ENCODE assay signal across 8 cellular contexts in genomic region chr3:112990672-112991602, GRCh38. TPM values are rescaled to one million over a fixed set of nuclear protein-coding genes. Genes with fewer than 3 reads are reported as not detected.
DNase-seq lines count a peak whose midpoint lies in the region; ATAC-seq, FAIRE-seq and TF ChIP-seq lines count a peak whose summit lies in the region.

Gene GTPBP8, plus strand, starts transcription at chr3:112990984. Its CDS starts 16 bp downstream, at chr3:112991000.

- WGBS in HepG2 (ENCODE audit: low lambda C conversion rate): 1% methylated on average over 20 of the region's 70 CpGs

- H3K9me3 ChIP-seq in HepG2 (ENCODE audit: low read length): no peaks in the 10 kb centered on the region

- intact Hi-C loops in HepG2 (cut with micrococcal nuclease; ENCODE audit: unreplicated experiment): loop anchor here (2.0 kb wide), 2 partner anchors 28 to 430 kb away; partner anchors contain the start of gene ATG3

- no peaks in the 10 kb centered on the region; a peak in 1 of 5 replicates for H3K27me3 ChIP-seq in HepG2 (ENCODE audit: control insufficient read depth in 1 of 2, insufficient read depth in 2 of 2, low read length in 2 of 2)

- POLR2A ChIA-PET in HepG2 (lab: Yijun Ruan, JAX): interaction anchor here (0.7 to 3.4 kb wide), 7 partner anchors 11 to 672 kb away, joined by 3 to 61 read pairs (median 5); a partner anchor contains a TSS

- no peaks in the 10 kb centered on the region for H4K20me1 ChIP-seq in HepG2 (ENCODE audit: insufficient read depth, low read length)

- TF ChIP-seq CTCF in HepG2 (CRISPR knock-in tag; IDR thresholded peaks at IDR 0.05): peak; percentile 19

- H3K9ac ChIP-seq in HepG2 (ENCODE audit: insufficient read depth, low read depth, low read length): peak within 1 kb of the TSS; percentile 93

- peak; percentile 21 for FAIRE-seq in HepG2 (lab: Jason Lieb, UNC)

- TF ChIP-seq POLR2A in HepG2 (IDR thresholded peaks at IDR 0.05; ENCODE audit: insufficient read depth in 1 of 2, low read depth in 2 of 2, low read length in 2 of 2): peak; percentile 88 to 98

- CTCF ChIA-PET in HepG2 (lab: Yijun Ruan, JAX; ENCODE audit: low intra/inter-chr PET ratio, low total read pairs): no interaction called here

- peak; percentile 95 for ATAC-seq in GM19372 (IDR thresholded peaks at IDR 0.05; ENCODE audit: low read depth, unreplicated experiment)
- peak; percentile 81 for ATAC-seq in HG03558 (IDR thresholded peaks at IDR 0.05; ENCODE audit: extremely low read depth, unreplicated experiment)
- peak; percentile 97 for ATAC-seq in HepG2

- peak within 1 kb of the TSS; percentile 76 for H3K4me2 ChIP-seq in HepG2 (ENCODE audit: low read depth, low read length)

- in situ Hi-C loops in HepG2 (cut with HindIII; ENCODE audit: extremely low pct_ligation_motif_present, low pct_unique_long_range_greater_than_20kb): no loop called here

- peak within 1 kb of the TSS; percentile 91 for H2AFZ ChIP-seq in HepG2 (ENCODE audit: low read length)

- H3K4me3 ChIP-seq in HepG2 (replicated peaks in 1 of 3; ENCODE audit: insufficient read depth in 1 of 3, low read depth in 2 of 3, low read length in 3 of 3): peak within 1 kb of the TSS; percentile 75 to 97 (median 91)

- TSS peak; percentile 91 for BruUV-seq in HepG2 (replicated peaks; lab: Mats Ljungman, UMichigan)

- peaks cover 14% of the 10 kb centered on the region for H3K79me2 ChIP-seq in HepG2 (ENCODE audit: insufficient read depth, low read length)

- H3K36me3 ChIP-seq in HepG2 (replicated peaks in 1 of 2; ENCODE audit: control insufficient read depth in 1 of 2, insufficient read depth in 2 of 2, low read length in 2 of 2): no peaks in the 10 kb centered on the region

- H3K27ac ChIP-seq in HepG2 (ENCODE audit: extremely low read length, insufficient read depth, low read length): peak within 1 kb of the TSS; percentile 99

- peak; percentile 47 to 95 (median 86) for DNase-seq in C1 segment of cervical spinal cord (lab: John Stamatoyannopoulos, UW)
- peak; percentile 63 for DNase-seq in NCI-H748 treated with DMSO at 0.1 percent for 48 hours (lab: John Stamatoyannopoulos, UW)
- peak; percentile 79 to 82 for DNase-seq in activated CD4-positive, alpha-beta T cell treated with anti-CD3 and anti-CD28 coated beads, Interleukin-2, amount 50 U/mL, for 4 hours
- DNase-seq in dermis blood vessel endothelial cell: peak; percentile 92
- DNase-seq in HepG2 (ENCODE audit: low spot score): peak; percentile 86
- peak; percentile 87 for DNase-seq in stimulated activated CD4-positive, alpha-beta T cell treated with anti-CD3 and anti-CD28 coated beads, Interleukin-4, amount 100 ng/mL, for 1 hour

- TF ChIP-seq RAD21 in HepG2 (CRISPR knock-in tag; IDR thresholded peaks at IDR 0.05): no peak

- no peak; a peak in 1 of 4 replicates for TF ChIP-seq EP300 in HepG2 (IDR thresholded peaks at IDR 0.05; ENCODE audit: low read depth in 2 of 2, low read length in 2 of 2)
- no peak for TF ChIP-seq EP300 in HepG2 (CRISPR knock-in tag; IDR thresholded peaks at IDR 0.05; ENCODE audit: borderline replicate concordance)

- H3K4me1 ChIP-seq in HepG2 (ENCODE audit: insufficient read depth, low read length): peaks cover 31% of the 10 kb centered on the region

TF ChIP-seq in HepG2, 621 proteins besides CTCF, POLR2A, EP300 and RAD21 (continues in another document):
- peak; percentile 47; the same call in 1 of the 2 replicates for TF ChIP-seq ZNF362 (CRISPR knock-in tag; IDR thresholded peaks at IDR 0.05; ENCODE audit: borderline replicate concordance)
- TF ChIP-seq SP2 (CRISPR knock-in tag; IDR thresholded peaks at IDR 0.05): no peak
- peak; percentile 57 for TF ChIP-seq TEAD3 (CRISPR knock-in tag; optimal IDR thresholded peaks at IDR 0.05; ENCODE audit: borderline replicate concordance)
- TF ChIP-seq ZNF510 (CRISPR knock-in tag; IDR thresholded peaks at IDR 0.05; ENCODE audit: low read depth): peak; percentile 84; the same call in 1 of the 2 replicates
- no peak for TF ChIP-seq LRRFIP1 (CRISPR knock-in tag; conservative IDR thresholded peaks at IDR 0.05)
- TF ChIP-seq CREB3 (CRISPR knock-in tag; IDR thresholded peaks at IDR 0.05): 0 out of 2 replicates have a peak, but pooled peaks have one; percentile 24
- peak; percentile 84 for TF ChIP-seq RBM39 (IDR thresholded peaks at IDR 0.05; ENCODE audit: low read depth, low read length, poor library complexity, severe bottlenecking)
- TF ChIP-seq ZNF18 (CRISPR knock-in tag; IDR thresholded peaks at IDR 0.05; ENCODE audit: insufficient replicate concordance): no peak
- peak; percentile 98 for TF ChIP-seq ZNF224 (CRISPR knock-in tag; IDR thresholded peaks at IDR 0.05)

RNA-seq across cellular contexts. Expression of gene GTPBP8, which starts in this region (rescaled TPM):
- total RNA-seq in dermis blood vessel endothelial cell: 48.6 and 49.0 TPM in 2 replicates
- 16.7 and 26.7 TPM in 2 replicates for total RNA-seq in HepG2 (2016; rRNA removed; fragmentation: Illumina TruSeq; extraction: Trizol)
- total RNA-seq in HepG2 (2016; cell fraction: cytosol; rRNA removed; fragmentation: Illumina TruSeq; extraction: Trizol; ENCODE audit: low read depth): 4.1 and 5.9 TPM in 2 replicates
- 18.2 and 28.9 TPM in 2 replicates for total RNA-seq in HepG2 (2016; cell fraction: insoluble cytoplasmic fraction; rRNA removed; fragmentation: Illumina TruSeq; extraction: Trizol)
- total RNA-seq in HepG2 (2016; cell fraction: membrane; rRNA removed; fragmentation: Illumina TruSeq; extraction: Trizol): 7.1 and 9.6 TPM in 2 replicates
- total RNA-seq in HepG2 (2016; cell fraction: nucleus; rRNA removed; fragmentation: Illumina TruSeq; extraction: Trizol): 11.9 and 13.8 TPM in 2 replicates
- 9.1 and 12.5 TPM in 2 replicates for polyA plus RNA-seq in HepG2 (2011; rRNA removed)
- polyA plus RNA-seq in HepG2 (2011; cell fraction: cytosol; rRNA removed): 13.0 and 18.4 TPM in 2 replicates
- polyA plus RNA-seq in HepG2 (2011; cell fraction: nucleus; rRNA removed): 17.1 and 17.4 TPM in 2 replicates
- 10.1 and 10.3 TPM in 2 replicates for polyA plus RNA-seq in HepG2 (2012)
- polyA plus RNA-seq in HepG2 (2016; cell fraction: cytosol; fragmentation: Illumina TruSeq; extraction: Trizol; ENCODE audit: low read depth): 4.4 and 5.3 TPM in 2 replicates
- 21.6 and 26.4 TPM in 2 replicates for polyA plus RNA-seq in HepG2 (2016; cell fraction: insoluble cytoplasmic fraction; fragmentation: Illumina TruSeq; extraction: Trizol; ENCODE audit: low read depth)
- polyA plus RNA-seq in HepG2 (2016; cell fraction: membrane; fragmentation: Illumina TruSeq; extraction: Trizol; ENCODE audit: low read depth): 6.3 and 6.8 TPM in 2 replicates
- polyA plus RNA-seq in HepG2 (2016; cell fraction: nucleus; fragmentation: Illumina TruSeq; extraction: Trizol; ENCODE audit: insufficient read depth, low read depth): 12.4 and 13.5 TPM in 2 replicates
- 38.5 and 39.1 TPM in 2 replicates for polyA minus RNA-seq in HepG2 (2011; rRNA and poly(A)+ RNA removed; ENCODE audit: low replicate concordance)
- polyA minus RNA-seq in HepG2 (2011; cell fraction: cytosol; rRNA and poly(A)+ RNA removed): 8.9 and 9.7 TPM in 2 replicates
- 29.7 and 32.4 TPM in 2 replicates for polyA minus RNA-seq in HepG2 (2011; cell fraction: nucleus; rRNA and poly(A)+ RNA removed)

Comparison
In these comparisons a context has a peak if more than half of its experiments do, and no peak if none do; other contexts are left out.
1. Peak in every context shown above with its lines: DNase-seq, ATAC-seq, H3K4me3 ChIP-seq and H3K27ac ChIP-seq.